Comparison of ENCODE assay signal across 8 cellular contexts in genomic region chr9:78029601-78030552, GRCh38. TPM values are rescaled to one million over a fixed set of nuclear protein-coding genes. Genes with fewer than 3 reads are reported as not detected.
DNase-seq lines count a peak whose midpoint lies in the region; ATAC-seq and TF ChIP-seq lines count a peak whose summit lies in the region.

No MANE protein-coding gene starts in this region.

- peaks cover 0 to 5% (median 0%) of the 10 kb centered on the region in 11 experiments; a peak in 1 of 22 replicates for H3K36me3 ChIP-seq in BLaER1 treated with 17β-estradiol and CSF1 and Interleukin-3, amounts not matched to agents 10 nM and 100 nM
- H3K36me3 ChIP-seq in muscle layer of colon (ENCODE audit: insufficient read depth, low read length) (no peaks in the 10 kb centered on the region), uterus (no peaks in the 10 kb centered on the region)

- H3K9me3 ChIP-seq in BLaER1 treated with 17β-estradiol and CSF1 and Interleukin-3, amounts not matched to agents 10 nM and 100 nM (replicated peaks in 1 of 11) = no peaks in the 10 kb centered on the region
- H3K9me3 ChIP-seq in muscle layer of colon (ENCODE audit: low read length) (no peaks in the 10 kb centered on the region), uterus (no peaks in the 10 kb centered on the region)

- H3K4me2 ChIP-seq in BLaER1 treated with 17β-estradiol and CSF1 and Interleukin-3, amounts not matched to agents 10 nM and 100 nM = peak overlapping the region; percentile 76 to 95 (median 89)

- H3K27me3 ChIP-seq in BLaER1 treated with 17β-estradiol and CSF1 and Interleukin-3, amounts not matched to agents 10 nM and 100 nM = peaks cover 3 to 59% (median 55%) of the 10 kb centered on the region in 11 experiments; a peak in 21 of 22 replicates
- H3K27me3 ChIP-seq in HL-60 (ENCODE audit: insufficient read depth, poor library complexity, severe bottlenecking) = no peaks in the 10 kb centered on the region
- H3K27me3 ChIP-seq in muscle layer of colon (ENCODE audit: control insufficient read depth in 1 of 2, insufficient read depth in 2 of 2, low read length in 2 of 2) = no peaks in the 10 kb centered on the region
- H3K27me3 ChIP-seq in uterus = no peaks in the 10 kb centered on the region

- intact Hi-C loops in uterus (cut with DNase I; ENCODE audit: low total_unique reads) = loop anchor here (10.0 kb wide), 1 partner anchor 595 kb away; no protein-coding TSS in a partner anchor

- H3K4me3 ChIP-seq in BLaER1 treated with 17β-estradiol and CSF1 and Interleukin-3, amounts not matched to agents 10 nM and 100 nM = peak overlapping the region; percentile 81 to 93 (median 87)
- H3K4me3 ChIP-seq in HL-60 (replicated peaks; ENCODE audit: insufficient read depth, low read length) (peak overlapping the region; percentile 90), WI38 (ENCODE audit: low read depth, low read length) (peak overlapping the region; percentile 85), epithelial cell of esophagus (ENCODE audit: low read length) (peak overlapping the region; percentile 69), muscle layer of colon (ENCODE audit: low read depth in 1 of 2, low read length in 2 of 2) (peak overlapping the region; percentile 63 to 92), uterus (peak overlapping the region; percentile 82 to 88)

- no peak for ATAC-seq in GM21717 (IDR thresholded peaks at IDR 0.05; ENCODE audit: unreplicated experiment)
- ATAC-seq in HG03135 (IDR thresholded peaks at IDR 0.05; ENCODE audit: unreplicated experiment) = no peak

- H3K4me1 ChIP-seq in BLaER1 treated with 17β-estradiol and CSF1 and Interleukin-3, amounts not matched to agents 10 nM and 100 nM = peaks cover 25 to 62% (median 42%) of the 10 kb centered on the region in 10 experiments
- peaks cover 52% of the 10 kb centered on the region for H3K4me1 ChIP-seq in muscle layer of colon (ENCODE audit: insufficient read depth, low read length)
- peaks cover 0 to 3% of the 10 kb centered on the region in 2 donors for H3K4me1 ChIP-seq in uterus

- TF ChIP-seq POLR2A in uterus (IDR thresholded peaks at IDR 0.05) = no peak

- H4K20me1 ChIP-seq in BLaER1 treated with 17β-estradiol and CSF1 and Interleukin-3, amounts not matched to agents 10 nM and 100 nM = peaks cover 9 to 53% (median 32%) of the 10 kb centered on the region in 11 experiments; a peak in 18 of 22 replicates

- DNase-seq in HL-60 (ENCODE audit: low read depth in 1 of 2, low spot score in 1 of 2) (peak in 1 of 2 experiments; percentile 55), epithelial cell of esophagus (ENCODE audit: low read depth) (peak; percentile 30), uterus (peak; percentile 27 to 28)

- H3K9ac ChIP-seq in BLaER1 treated with 17β-estradiol and CSF1 and Interleukin-3, amounts not matched to agents 10 nM and 100 nM = peak overlapping the region; percentile 89 to 97 (median 94)
- peak overlapping the region; percentile 85 for H3K9ac ChIP-seq in muscle layer of colon (ENCODE audit: low read length)

- peak overlapping the region; percentile 84 to 98 (median 92) for H3K27ac ChIP-seq in BLaER1 treated with 17β-estradiol and CSF1 and Interleukin-3, amounts not matched to agents 10 nM and 100 nM
- H3K27ac ChIP-seq in HL-60 (replicated peaks) (peak overlapping the region; percentile 85), muscle layer of colon (ENCODE audit: low read depth, low read length) (peak overlapping the region; percentile 74), uterus (peak overlapping the region; percentile 95 to 96)

- no peak for TF ChIP-seq CTCF in HL-60 (IDR thresholded peaks at IDR 0.05; ENCODE audit: insufficient read depth, low read length)
- no peak for TF ChIP-seq CTCF in WI38 (IDR thresholded peaks at IDR 0.05; ENCODE audit: low read depth, low read length)
- no peak for TF ChIP-seq CTCF in epithelial cell of esophagus (IDR thresholded peaks at IDR 0.05; ENCODE audit: insufficient read depth, low read depth, low read length, missing control alignments)
- TF ChIP-seq CTCF in uterus (IDR thresholded peaks at IDR 0.05) = no peak

RNA-seq across cellular contexts. Expression of gene GNAQ, which starts 1.7 kb away (rescaled TPM):
- total RNA-seq in uterus = 10 to 100 TPM; 35.4 to 95.7 (median 52.3) TPM
